8 cellular contexts compared by ENCODE assay signal in the genomic region with DNA sequence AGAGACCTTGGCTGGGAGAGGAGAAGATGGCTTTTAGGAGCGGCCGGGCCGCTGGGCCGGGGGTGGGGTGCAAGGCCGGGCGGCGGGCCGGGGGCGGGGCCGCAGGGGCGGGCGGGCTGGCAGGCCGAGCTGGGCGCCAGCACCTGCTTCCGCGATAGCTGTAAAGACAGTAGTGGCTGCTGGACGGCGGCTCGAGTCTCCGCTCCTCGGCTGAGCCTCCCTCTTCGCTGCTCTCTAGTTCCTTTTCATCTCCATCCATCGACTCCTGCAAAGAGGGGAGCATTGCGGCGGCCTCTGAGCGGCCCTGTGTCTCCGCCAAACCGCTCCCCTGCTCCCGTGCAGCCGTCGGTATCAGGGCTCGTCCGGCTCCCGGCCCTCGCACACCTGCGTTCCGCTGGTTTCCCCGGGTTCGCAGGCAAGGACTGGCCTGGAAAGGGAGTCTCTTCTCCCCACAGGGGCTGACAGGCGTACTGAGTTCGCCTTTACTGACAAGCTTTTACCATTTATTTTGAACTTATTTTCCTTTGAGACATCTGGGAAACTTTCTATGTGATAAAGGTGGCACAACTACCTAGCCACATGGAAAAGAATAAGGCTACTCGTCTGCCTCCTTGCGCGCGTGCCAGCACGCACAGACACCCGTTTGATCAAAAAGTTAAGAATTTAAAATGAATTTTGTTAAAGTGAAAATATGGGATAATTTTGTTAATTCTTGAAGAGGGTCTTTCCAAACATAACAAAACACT. TPM values are rescaled to one million over a fixed set of nuclear protein-coding genes. Genes with fewer than 3 reads are reported as not detected.
A peak's percentile ranks its signal among the peaks of the same experiment; 100 is the strongest.
DNase-seq lines count a peak whose midpoint lies in the region; ATAC-seq, FAIRE-seq and TF ChIP-seq lines count a peak whose summit lies in the region.

A gene with protein sequence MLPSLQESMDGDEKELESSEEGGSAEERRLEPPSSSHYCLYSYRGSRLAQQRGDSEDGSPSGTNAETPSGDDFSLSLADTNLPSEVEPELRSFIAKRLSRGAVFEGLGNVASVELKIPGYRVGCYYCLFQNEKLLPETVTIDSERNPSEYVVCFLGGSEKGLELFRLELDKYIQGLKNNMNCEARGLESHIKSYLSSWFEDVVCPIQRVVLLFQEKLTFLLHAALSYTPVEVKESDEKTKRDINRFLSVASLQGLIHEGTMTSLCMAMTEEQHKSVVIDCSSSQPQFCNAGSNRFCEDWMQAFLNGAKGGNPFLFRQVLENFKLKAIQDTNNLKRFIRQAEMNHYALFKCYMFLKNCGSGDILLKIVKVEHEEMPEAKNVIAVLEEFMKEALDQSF (minus strand): TSS at position 317 of the 746 bp plus-strand sequence. CDS start 34 bp downstream, at position 283.

- no peak; a peak in 1 of 5 replicates for TF ChIP-seq EP300 in A549 (IDR thresholded peaks at IDR 0.05)

- peak; percentile 95 for ATAC-seq in A549
- peak; percentile 84 for ATAC-seq in HG03108 (IDR thresholded peaks at IDR 0.05; ENCODE audit: unreplicated experiment)
- ATAC-seq in left lobe of liver = peak; percentile 91

- peaks cover 24% of the 10 kb centered on the region for H3K36me3 Mint-ChIP-seq in activated CD4-positive, alpha-beta T cell treated with anti-CD3 and anti-CD28 coated beads, Interleukin-2, amount 10 ng/mL, durations not matched to agents 7 days and 5 days (ENCODE audit: low read depth)

- no peaks in the 10 kb centered on the region for H3K9me3 ChIP-seq in A549

- H3K9me3 Mint-ChIP-seq in activated CD4-positive, alpha-beta T cell treated with anti-CD3 and anti-CD28 coated beads, Interleukin-2, amount 10 ng/mL, durations not matched to agents 7 days and 5 days = no peaks in the 10 kb centered on the region

- H3K4me1 Mint-ChIP-seq in activated CD4-positive, alpha-beta T cell treated with anti-CD3 and anti-CD28 coated beads, Interleukin-2, amount 10 ng/mL, durations not matched to agents 7 days and 5 days = peaks cover 35% of the 10 kb centered on the region

- H3K27ac ChIP-seq in A549 (peak within 1 kb of the TSS; percentile 83 to 96), coronary artery (peak within 1 kb of the TSS; percentile 60 to 90)

- peak; percentile 69 to 90 for DNase-seq in A549 (ENCODE audit: low read depth in 1 of 2, low spot score in 1 of 2)
- peak; percentile 65 for DNase-seq in NCI-H460 (ENCODE audit: extremely low read depth, low read depth)
- peak; percentile 79 for DNase-seq in activated CD4-positive, alpha-beta T cell treated with anti-CD3 and anti-CD28 coated beads, Interleukin-2, amount 10 ng/mL, durations not matched to agents 7 days and 5 days
- peak; percentile 84 for DNase-seq in coronary artery (ENCODE audit: low spot score)
- DNase-seq in left lobe of liver (ENCODE audit: low spot score) = peak; percentile 80
- DNase-seq in stimulated activated CD4-positive, alpha-beta T cell treated with anti-CD3 and anti-CD28 coated beads, Interleukin-2, amount 100 ng/mL, for 24 hours = peak; percentile 86 to 87

- CTCF ChIA-PET in A549 (lab: Yijun Ruan, JAX) = interaction anchor here (1.2 to 3.0 kb wide), 2 partner anchors 21 to 103 kb away, joined by 3 to 13 read pairs; partner anchors contain the start of gene PSMD11
- CTCF ChIA-PET in activated CD4-positive, alpha-beta T cell treated with anti-CD3 and anti-CD28 coated beads, Interleukin-2, amount 10 ng/mL, durations not matched to agents 7 days and 5 days (lab: Charles Lee) = interaction anchor here (0.9 to 2.7 kb wide), 4 partner anchors 11 to 89 kb away, joined by 3 to 10 read pairs (median 4); no protein-coding TSS in a partner anchor

- H3K4me3 ChIP-seq in A549 = peak within 1 kb of the TSS; percentile 69
- peak within 1 kb of the TSS; percentile 84 for H3K4me3 ChIP-seq in coronary artery

- TF ChIP-seq POLR2A in A549 (IDR thresholded peaks at IDR 0.05; ENCODE audit: low read length) = peak; percentile 71; the same call in 1 of the 2 replicates
- peak; percentile 52 for TF ChIP-seq POLR2A in GM18526 (IDR thresholded peaks at IDR 0.05; ENCODE audit: extremely low read depth, insufficient read length)

- 13% methylated on average over 38 of the region's 47 CpGs for WGBS in A549 (ENCODE audit: missing lambda C conversion rate)

- no peaks in the 10 kb centered on the region for H3K27me3 Mint-ChIP-seq in activated CD4-positive, alpha-beta T cell treated with anti-CD3 and anti-CD28 coated beads, Interleukin-2, amount 10 ng/mL, durations not matched to agents 7 days and 5 days

- peaks cover 10% of the 10 kb centered on the region; the same call in 1 of the 3 replicates for H3K4me1 ChIP-seq in A549

- H3K27ac Mint-ChIP-seq in activated CD4-positive, alpha-beta T cell treated with anti-CD3 and anti-CD28 coated beads, Interleukin-2, amount 10 ng/mL, durations not matched to agents 7 days and 5 days = peak within 1 kb of the TSS; percentile 91

- TF ChIP-seq CTCF in A549 (IDR thresholded peaks at IDR 0.05) (no peak), coronary artery (IDR thresholded peaks at IDR 0.05) (no peak)

- no peak for TF ChIP-seq RAD21 in A549 (conservative IDR thresholded peaks at IDR 0.05 in 1 of 2, IDR thresholded peaks at IDR 0.05 in 1 of 2)

- POLR2A ChIA-PET in A549 (lab: Yijun Ruan, JAX) = interaction anchor here (1.2 kb wide), 1 partner anchor 8 kb away, joined by 5 read pairs; the partner anchor contains the start of gene ZNF207
- POLR2A ChIA-PET in activated CD4-positive, alpha-beta T cell treated with anti-CD3 and anti-CD28 coated beads, Interleukin-2, amount 10 ng/mL, durations not matched to agents 7 days and 5 days (lab: Charles Lee) = no interaction called here

- peak within 1 kb of the TSS; percentile 94 for H3K4me2 ChIP-seq in A549

- no peak for FAIRE-seq in A549 (lab: Jason Lieb, UNC)

- H3K4me3 Mint-ChIP-seq in activated CD4-positive, alpha-beta T cell treated with anti-CD3 and anti-CD28 coated beads, Interleukin-2, amount 10 ng/mL, durations not matched to agents 7 days and 5 days = peak within 1 kb of the TSS; percentile 88

TF ChIP-seq in A549, 52 proteins besides CTCF, POLR2A, EP300 and RAD21 (continues in another document):
- TF ChIP-seq FOSL2 (IDR thresholded peaks at IDR 0.05) (no peak), FOSL2 (CRISPR knock-in tag; IDR thresholded peaks at IDR 0.05) (peak; percentile 53), CBX8 (IDR thresholded peaks at IDR 0.05) (no peak), HOXA7 (CRISPR knock-in tag; IDR thresholded peaks at IDR 0.05) (no peak), GATA3 (IDR thresholded peaks at IDR 0.05; ENCODE audit: borderline replicate concordance) (peak; percentile 43; the same call in 1 of the 2 replicates), REST (IDR thresholded peaks at IDR 0.05) (peak; percentile 35), ZNF302 (CRISPR knock-in tag; IDR thresholded peaks at IDR 0.05) (no peak), EHF (CRISPR knock-in tag; IDR thresholded peaks at IDR 0.05) (no peak), POLR2AphosphoS2 (conservative IDR thresholded peaks at IDR 0.05; ENCODE audit: low read length) (no peak), KDM5A (IDR thresholded peaks at IDR 0.05) (peak; percentile 85)
- TF ChIP-seq, protein P1, sequence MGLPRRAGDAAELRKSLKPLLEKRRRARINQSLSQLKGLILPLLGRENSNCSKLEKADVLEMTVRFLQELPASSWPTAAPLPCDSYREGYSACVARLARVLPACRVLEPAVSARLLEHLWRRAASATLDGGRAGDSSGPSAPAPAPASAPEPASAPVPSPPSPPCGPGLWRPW (IDR thresholded peaks at IDR 0.05) = no peak
- TF ChIP-seq, protein P2, sequence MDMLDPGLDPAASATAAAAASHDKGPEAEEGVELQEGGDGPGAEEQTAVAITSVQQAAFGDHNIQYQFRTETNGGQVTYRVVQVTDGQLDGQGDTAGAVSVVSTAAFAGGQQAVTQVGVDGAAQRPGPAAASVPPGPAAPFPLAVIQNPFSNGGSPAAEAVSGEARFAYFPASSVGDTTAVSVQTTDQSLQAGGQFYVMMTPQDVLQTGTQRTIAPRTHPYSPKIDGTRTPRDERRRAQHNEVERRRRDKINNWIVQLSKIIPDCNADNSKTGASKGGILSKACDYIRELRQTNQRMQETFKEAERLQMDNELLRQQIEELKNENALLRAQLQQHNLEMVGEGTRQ (IDR thresholded peaks at IDR 0.05) = no peak

RNA-seq across cellular contexts. Expression of the gene that starts here (rescaled TPM):
- polyA plus RNA-seq in A549 (2011; rRNA removed) (36.9 and 49.6 TPM in 2 replicates), A549 (2017; fragmentation: RNase III; extraction: RNeasy Plus Mini Kit Qiagen cat#74134 plus additional on column Dnase treatment) (36.3 to 43.8 TPM (median 38.2 TPM) in 3 replicates)
- polyA plus RNA-seq in A549 (2012; cell fraction: cytosol; rRNA removed) = 15.5 and 15.7 TPM in 2 replicates
- 17.4 and 19.9 TPM in 2 replicates for polyA plus RNA-seq in A549 (2012; cell fraction: nucleus; rRNA removed)
- polyA minus RNA-seq in A549 (2011; rRNA and poly(A)+ RNA removed) = 17.9 and 19.5 TPM in 2 replicates
- total RNA-seq in NCI-H460 (2014; rRNA removed; shearing (Covaris generic)) = 39.6 and 49.7 TPM in 2 replicates
- polyA plus RNA-seq in NCI-H460 (2014; cell fraction: nucleus; rRNA removed) = 28.1 and 61.3 TPM in 2 replicates
- 10 to 100 TPM; 25.8 to 27.7 TPM for total RNA-seq in activated CD4-positive, alpha-beta T cell treated with anti-CD3 and anti-CD28 coated beads, Interleukin-2, amount 10 ng/mL, durations not matched to agents 7 days and 5 days
- total RNA-seq in left lobe of liver = 9.2 TPM

Comparison
In these comparisons a context has a peak if more than half of its experiments do, and no peak if none do; other contexts are left out.
1. Peak in every context shown above with its lines: DNase-seq, ATAC-seq, H3K4me3 ChIP-seq and H3K27ac ChIP-seq.